8 cellular contexts compared by ENCODE assay signal in the genomic region with DNA sequence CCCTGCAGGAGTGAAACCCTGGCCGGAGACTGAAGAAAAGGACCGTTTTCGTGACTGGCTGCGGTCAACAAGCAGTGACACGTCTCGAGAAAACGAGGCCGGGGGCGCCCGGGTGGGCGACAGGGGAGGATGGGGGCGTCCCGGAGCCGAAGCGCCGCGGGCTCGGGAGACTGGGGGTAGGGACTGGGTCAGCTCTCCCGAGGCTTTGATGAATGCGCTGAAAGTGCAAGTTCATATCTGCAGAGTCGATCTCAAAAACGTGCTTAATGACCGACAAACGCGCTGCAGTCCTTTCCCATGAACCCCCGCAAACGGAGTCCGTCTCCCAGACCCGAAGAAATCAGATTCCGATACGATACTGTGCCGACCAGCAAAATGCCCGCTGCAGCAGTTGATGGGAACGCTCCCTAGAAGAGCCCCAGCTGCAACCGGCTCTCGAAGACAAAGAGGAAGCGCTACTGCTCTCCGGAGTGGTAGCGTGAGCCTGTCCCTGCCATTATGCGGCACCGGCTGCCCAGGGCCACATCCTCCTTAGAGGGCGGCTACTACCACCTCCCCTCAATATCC. TPM values are rescaled to one million over a fixed set of nuclear protein-coding genes. Genes with fewer than 3 reads are reported as not detected.
DNase-seq lines count a peak whose midpoint lies in the region; ATAC-seq and TF ChIP-seq lines count a peak whose summit lies in the region.

No MANE protein-coding gene starts in this region.

- H3K9me3 Mint-ChIP-seq in activated naive CD4-positive, alpha-beta T cell treated with anti-CD3 and anti-CD28 coated beads, Interleukin-2, amount 50 U/mL, for 24 hours, result no peaks in the 10 kb centered on the region

- H3K36me3 Mint-ChIP-seq in activated naive CD4-positive, alpha-beta T cell treated with anti-CD3 and anti-CD28 coated beads, Interleukin-2, amount 50 U/mL, for 24 hours, result no peaks in the 10 kb centered on the region

- no peaks in the 10 kb centered on the region for H3K4me1 Mint-ChIP-seq in activated naive CD4-positive, alpha-beta T cell treated with anti-CD3 and anti-CD28 coated beads, Interleukin-2, amount 50 U/mL, for 24 hours

- ATAC-seq in GM19438 (IDR thresholded peaks at IDR 0.05; ENCODE audit: low read depth, unreplicated experiment) (peak; percentile 37), HG03565 (IDR thresholded peaks at IDR 0.05; ENCODE audit: unreplicated experiment) (peak; percentile 38), RWPE2 (ENCODE audit: low read depth) (peak; percentile 24; the same call in 2 of the 3 replicates)

- H3K9me3 ChIP-seq in BLaER1 treated with 17β-estradiol and CSF1 and Interleukin-3, amounts not matched to agents 10 nM and 100 nM (replicated peaks in 1 of 11), result 0 out of 22 replicates have a peak, but pooled peaks cover 0 to 5% (median 0%) of the 10 kb centered on the region in 11 experiments
- H3K9me3 ChIP-seq in RWPE2 (ENCODE audit: severe bottlenecking) (no peaks in the 10 kb centered on the region), cardiac muscle cell (ENCODE audit: low read depth) (no peaks in the 10 kb centered on the region), ovary (no peaks in the 10 kb centered on the region)

- no peaks in the 10 kb centered on the region for H3K27me3 Mint-ChIP-seq in activated naive CD4-positive, alpha-beta T cell treated with anti-CD3 and anti-CD28 coated beads, Interleukin-2, amount 50 U/mL, for 24 hours

- TF ChIP-seq POLR2A in ovary (IDR thresholded peaks at IDR 0.05), result no peak

- H3K36me3 ChIP-seq in BLaER1 treated with 17β-estradiol and CSF1 and Interleukin-3, amounts not matched to agents 10 nM and 100 nM, result no peaks in the 10 kb centered on the region
- H3K36me3 ChIP-seq in RWPE2 (ENCODE audit: low read depth) (no peaks in the 10 kb centered on the region), cardiac muscle cell (no peaks in the 10 kb centered on the region), ovary (no peaks in the 10 kb centered on the region)

- H3K4me1 ChIP-seq in BLaER1 treated with 17β-estradiol and CSF1 and Interleukin-3, amounts not matched to agents 10 nM and 100 nM, result peaks cover 7 to 13% (median 10%) of the 10 kb centered on the region in 10 experiments; a peak in 15 of 20 replicates
- H3K4me1 ChIP-seq in RWPE2 (ENCODE audit: insufficient read depth, poor library complexity, severe bottlenecking) (no peaks in the 10 kb centered on the region), cardiac muscle cell (ENCODE audit: low read depth) (no peaks in the 10 kb centered on the region), ovary (ENCODE audit: insufficient read depth) (no peaks in the 10 kb centered on the region)

- H4K20me1 ChIP-seq in BLaER1 treated with 17β-estradiol and CSF1 and Interleukin-3, amounts not matched to agents 10 nM and 100 nM, result 0 out of 22 replicates have a peak, but pooled peaks cover 0 to 7% (median 0%) of the 10 kb centered on the region in 11 experiments

- TF ChIP-seq EP300 in ovary (IDR thresholded peaks at IDR 0.05), result no peak

- H3K4me3 ChIP-seq in BLaER1 treated with 17β-estradiol and CSF1 and Interleukin-3, amounts not matched to agents 10 nM and 100 nM, result peak overlapping the region; percentile 66 to 79 (median 74)
- H3K4me3 ChIP-seq in RWPE2 (ENCODE audit: severe bottlenecking), result peak overlapping the region; percentile 95
- peak overlapping the region; percentile 77 for H3K4me3 ChIP-seq in cardiac muscle cell
- H3K4me3 ChIP-seq in ovary, result peak overlapping the region; percentile 42

- H3K4me2 ChIP-seq in BLaER1 treated with 17β-estradiol and CSF1 and Interleukin-3, amounts not matched to agents 10 nM and 100 nM, result peak overlapping the region; percentile 71 to 93 (median 83)

- no peak overlapping the region for H3K27ac Mint-ChIP-seq in activated naive CD4-positive, alpha-beta T cell treated with anti-CD3 and anti-CD28 coated beads, Interleukin-2, amount 50 U/mL, for 24 hours

- H3K4me3 Mint-ChIP-seq in activated naive CD4-positive, alpha-beta T cell treated with anti-CD3 and anti-CD28 coated beads, Interleukin-2, amount 50 U/mL, for 24 hours, result peak overlapping the region; percentile 86

- TF ChIP-seq CTCF in RWPE2 (IDR thresholded peaks at IDR 0.05; ENCODE audit: poor library complexity, severe bottlenecking), result no peak
- no peak for TF ChIP-seq CTCF in cardiac muscle cell (IDR thresholded peaks at IDR 0.05; ENCODE audit: low read depth, low read length)
- no peak for TF ChIP-seq CTCF in ovary (IDR thresholded peaks at IDR 0.05)

- peaks cover 0 to 4% (median 0%) of the 10 kb centered on the region in 11 experiments; a peak in 2 of 22 replicates for H3K27me3 ChIP-seq in BLaER1 treated with 17β-estradiol and CSF1 and Interleukin-3, amounts not matched to agents 10 nM and 100 nM
- H3K27me3 ChIP-seq in RWPE2 (ENCODE audit: insufficient read depth, poor library complexity, severe bottlenecking), result no peaks in the 10 kb centered on the region
- no peaks in the 10 kb centered on the region for H3K27me3 ChIP-seq in cardiac muscle cell
- no peaks in the 10 kb centered on the region for H3K27me3 ChIP-seq in ovary

- DNase-seq in RWPE2 (ENCODE audit: low spot score) (no peak), cardiac muscle cell (ENCODE audit: low read depth in 1 of 2, low spot score in 1 of 2) (peak; percentile 18 to 19), ovary (peak; percentile 8 to 37 (median 33)), amniotic stem cell (lab: John Stamatoyannopoulos, UW) (no peak)

- peak overlapping the region; percentile 81 to 96 (median 91) for H3K9ac ChIP-seq in BLaER1 treated with 17β-estradiol and CSF1 and Interleukin-3, amounts not matched to agents 10 nM and 100 nM

- intact Hi-C loops in ovary (cut with DNase I), result no loop called here

- H3K27ac ChIP-seq in BLaER1 treated with 17β-estradiol and CSF1 and Interleukin-3, amounts not matched to agents 10 nM and 100 nM, result peak overlapping the region; percentile 63 to 93 (median 88); a peak in 21 of 22 replicates
- no peak overlapping the region for H3K27ac ChIP-seq in RWPE2 (ENCODE audit: poor library complexity, severe bottlenecking)
- H3K27ac ChIP-seq in cardiac muscle cell, result no peak overlapping the region
- peak overlapping the region in 1 of 2 donors; percentile 22 for H3K27ac ChIP-seq in ovary

- 31 to 41% (median 41%) methylated on average over 42 of the region's 42 CpGs for WGBS in ovary, 3 donors

RNA-seq across cellular contexts. Expression of a gene that starts 0.8 kb away (rescaled TPM):
- 49.9 and 53.5 TPM in 2 replicates for total RNA-seq in cardiac muscle cell
- 43.0 and 44.7 TPM in 2 replicates for polyA plus RNA-seq in cardiac muscle cell
- 10 to 100 TPM; 38.7 to 60.3 (median 53.0) TPM for total RNA-seq in ovary
- 10 to 100 TPM; 41.1 to 64.6 TPM for polyA plus RNA-seq in ovary

Comparison
In these comparisons a context has a peak if more than half of its experiments do, and no peak if none do; other contexts are left out.
1. H3K27ac ChIP-seq: peak in BLaER1 treated with 17β-estradiol and CSF1 and Interleukin-3, amounts not matched to agents 10 nM and 100 nM (11 of 11); none in RWPE2 (single experiment) and cardiac muscle cell (single experiment).
2. H3K4me3 ChIP-seq: peak in every context shown above with its lines; median percentile 95 in RWPE2; 77 in cardiac muscle cell; 74 in BLaER1 treated with 17β-estradiol and CSF1 and Interleukin-3, amounts not matched to agents 10 nM and 100 nM; 42 in ovary.
3. DNase-seq: peak in cardiac muscle cell (2 of 2) and ovary (5 of 5); none in RWPE2 (single experiment) and amniotic stem cell (single experiment).
4. Peak in every context shown above with its lines, with median percentiles within 50 percentile points of each other: ATAC-seq.